23 cellular contexts compared by ENCODE assay signal in genomic region chr2:220858101-220858500, GRCh38.
"Had no signal": no experiment of that assay in that cellular context is flagged by ENCODE, and none has a peak within 500 bp of the region (broad histone marks: within the 10 kb centered on the region; RNA-seq: fewer than 3 reads in every experiment).

No MANE protein-coding gene starts in this region.

- H3K4me3 ChIP-seq: body of pancreas, cardiac muscle cell, left lung, lung, thoracic aorta, upper lobe of left lung had no signal

- DNase-seq: activated CD4-positive, alpha-beta T cell treated with anti-CD3 and anti-CD28 coated beads, Interleukin-2, amount 10 ng/mL, durations not matched to agents 7 days and 5 days; activated CD8-positive, alpha-beta memory T cell treated with anti-CD3 and anti-CD28 coated beads, Interleukin-2, amount 10 ng/mL, durations not matched to agents 7 days and 5 days; activated CD8-positive, alpha-beta T cell treated with anti-CD3 and anti-CD28 coated beads for 36 hours; activated gamma-delta T cell; activated naive CD4-positive, alpha-beta T cell treated with anti-CD3 and anti-CD28 coated beads, Interleukin-2, amount 50 U/mL, for 16 hours; activated naive CD8-positive, alpha-beta T cell treated with anti-CD3 and anti-CD28 coated beads, Interleukin-2, amount 50 U/mL, for 24 hours; body of pancreas; effector CD4-positive, alpha-beta T cell; erythroblast; foreskin fibroblast; hippocampal formation; kidney glomerular epithelial cell; left lung; naive thymus-derived CD4-positive, alpha-beta T cell; stimulated activated CD4-positive, alpha-beta T cell treated with anti-CD3 and anti-CD28 coated beads, Interleukin-4, amount 100 ng/mL, for 24 hours; stimulated activated naive CD4-positive, alpha-beta T cell treated with Interleukin-2 at 50 U/mL for 16 hours; upper lobe of left lung had no signal

- H3K4me1 Mint-ChIP-seq: activated CD4-positive, alpha-beta T cell treated with anti-CD3 and anti-CD28 coated beads, Interleukin-2, amount 10 ng/mL, durations not matched to agents 7 days and 5 days; activated CD8-positive, alpha-beta memory T cell treated with anti-CD3 and anti-CD28 coated beads, Interleukin-2, amount 10 ng/mL, durations not matched to agents 7 days and 5 days; activated naive CD8-positive, alpha-beta T cell treated with anti-CD3 and anti-CD28 coated beads, Interleukin-2, amount 50 U/mL, for 24 hours; naive thymus-derived CD4-positive, alpha-beta T cell had no signal

- H3K9me3 ChIP-seq: body of pancreas, left lung, thoracic aorta, upper lobe of left lung had no signal

- H3K27ac ChIP-seq: body of pancreas, left lung, thoracic aorta, upper lobe of left lung had no signal

- H3K9me3 Mint-ChIP-seq: activated CD4-positive, alpha-beta T cell treated with anti-CD3 and anti-CD28 coated beads, Interleukin-2, amount 10 ng/mL, durations not matched to agents 7 days and 5 days; activated CD8-positive, alpha-beta T cell treated with anti-CD3 and anti-CD28 coated beads for 36 hours; activated naive CD8-positive, alpha-beta T cell treated with anti-CD3 and anti-CD28 coated beads, Interleukin-2, amount 50 U/mL, for 24 hours; activated T-helper 1 cell treated with anti-CD3 and anti-CD28 coated beads, Interleukin-12 subunit alpha, Interleukin-12 subunit beta, Interleukin-2, Interleukin-4 antibody, amounts not matched to agents 30 ng/mL and 10 ng/mL and 1 ng/mL, durations not matched to agents 14 hours and 24 hours and 36 hours had no signal

- H3K27me3 ChIP-seq: body of pancreas, cardiac muscle cell, left lung, upper lobe of left lung had no signal

- ATAC-seq: activated CD4-positive, CD25-positive, alpha-beta regulatory T cell treated with anti-CD3 and anti-CD28 coated beads, Interleukin-2, amount 50 U/mL, for 24 hours; activated CD8-positive, alpha-beta memory T cell treated with anti-CD3 and anti-CD28 coated beads, Interleukin-2, amount 10 ng/mL, durations not matched to agents 7 days and 5 days; activated CD8-positive, alpha-beta T cell treated with anti-CD3 and anti-CD28 coated beads for 36 hours; activated naive CD8-positive, alpha-beta T cell treated with anti-CD3 and anti-CD28 coated beads, Interleukin-2, amount 50 U/mL, for 24 hours; body of pancreas; left lung; naive thymus-derived CD4-positive, alpha-beta T cell had no signal

- H3K4me3 Mint-ChIP-seq: activated CD4-positive, alpha-beta T cell treated with anti-CD3 and anti-CD28 coated beads, Interleukin-2, amount 10 ng/mL, durations not matched to agents 7 days and 5 days; activated CD8-positive, alpha-beta memory T cell treated with anti-CD3 and anti-CD28 coated beads, Interleukin-2, amount 10 ng/mL, durations not matched to agents 7 days and 5 days; activated CD8-positive, alpha-beta T cell treated with anti-CD3 and anti-CD28 coated beads for 36 hours; activated naive CD8-positive, alpha-beta T cell treated with anti-CD3 and anti-CD28 coated beads, Interleukin-2, amount 50 U/mL, for 24 hours; activated T-helper 1 cell treated with anti-CD3 and anti-CD28 coated beads, Interleukin-12 subunit alpha, Interleukin-12 subunit beta, Interleukin-2, Interleukin-4 antibody, amounts not matched to agents 30 ng/mL and 10 ng/mL and 1 ng/mL, durations not matched to agents 14 hours and 24 hours and 36 hours; dendritic cell treated with granulocyte-macrophage colony-stimulating factor and Interleukin-4, amounts not matched to agents 40 ng/mL and 50 ng/mL, for 4 days; naive thymus-derived CD4-positive, alpha-beta T cell had no signal

- H3K36me3 ChIP-seq: cardiac muscle cell, left lung, thoracic aorta, upper lobe of left lung had no signal

- H3K4me1 ChIP-seq: body of pancreas, left lung, upper lobe of left lung had no signal

- H3K36me3 Mint-ChIP-seq: activated CD8-positive, alpha-beta memory T cell treated with anti-CD3 and anti-CD28 coated beads, Interleukin-2, amount 10 ng/mL, durations not matched to agents 7 days and 5 days; naive thymus-derived CD4-positive, alpha-beta T cell had no signal

- H3K27ac Mint-ChIP-seq: activated CD4-positive, alpha-beta T cell treated with anti-CD3 and anti-CD28 coated beads, Interleukin-2, amount 10 ng/mL, durations not matched to agents 7 days and 5 days; activated CD8-positive, alpha-beta memory T cell treated with anti-CD3 and anti-CD28 coated beads, Interleukin-2, amount 10 ng/mL, durations not matched to agents 7 days and 5 days; activated CD8-positive, alpha-beta T cell treated with anti-CD3 and anti-CD28 coated beads for 36 hours; activated naive CD8-positive, alpha-beta T cell treated with anti-CD3 and anti-CD28 coated beads, Interleukin-2, amount 50 U/mL, for 24 hours; activated T-helper 1 cell treated with anti-CD3 and anti-CD28 coated beads, Interleukin-12 subunit alpha, Interleukin-12 subunit beta, Interleukin-2, Interleukin-4 antibody, amounts not matched to agents 30 ng/mL and 10 ng/mL and 1 ng/mL, durations not matched to agents 14 hours and 24 hours and 36 hours; dendritic cell treated with granulocyte-macrophage colony-stimulating factor and Interleukin-4, amounts not matched to agents 40 ng/mL and 50 ng/mL, for 4 days; naive thymus-derived CD4-positive, alpha-beta T cell had no signal

- H3K27me3 Mint-ChIP-seq: activated CD4-positive, alpha-beta T cell treated with anti-CD3 and anti-CD28 coated beads, Interleukin-2, amount 10 ng/mL, durations not matched to agents 7 days and 5 days; activated CD8-positive, alpha-beta memory T cell treated with anti-CD3 and anti-CD28 coated beads, Interleukin-2, amount 10 ng/mL, durations not matched to agents 7 days and 5 days; activated naive CD8-positive, alpha-beta T cell treated with anti-CD3 and anti-CD28 coated beads, Interleukin-2, amount 50 U/mL, for 24 hours; dendritic cell treated with granulocyte-macrophage colony-stimulating factor and Interleukin-4, amounts not matched to agents 40 ng/mL and 50 ng/mL, for 4 days had no signal
